15 cellular contexts compared by ENCODE assay signal in genomic region chr4:651884-652642, GRCh38. TPM values are rescaled to one million over a fixed set of nuclear protein-coding genes. Genes with fewer than 3 reads are reported as not detected.
DNase-seq lines count a peak whose midpoint lies in the region; ATAC-seq and TF ChIP-seq lines count a peak whose summit lies in the region.
"Had no signal": no experiment of that assay in that cellular context is flagged by ENCODE, and none has a peak within 500 bp of the region (broad histone marks: within the 10 kb centered on the region; RNA-seq: fewer than 3 reads in every experiment).

No MANE protein-coding gene starts in this region.

- no peak for TF ChIP-seq CTCF in heart left ventricle (IDR thresholded peaks at IDR 0.05)
- TF ChIP-seq CTCF in heart right ventricle (IDR thresholded peaks at IDR 0.05), result no peak
- TF ChIP-seq CTCF in mesothelial cell of epicardium (IDR thresholded peaks at IDR 0.05; ENCODE audit: unreplicated experiment), result no peak
- no peak for TF ChIP-seq CTCF in activated CD8-positive, alpha-beta T cell treated with anti-CD3 and anti-CD28 coated beads for 36 hours (IDR thresholded peaks at IDR 0.05)
- no peak for TF ChIP-seq CTCF in foreskin fibroblast (IDR thresholded peaks at IDR 0.05; ENCODE audit: low read depth, low read length)

- no peaks in the 10 kb centered on the region for H3K9me3 Mint-ChIP-seq in mesothelial cell of epicardium
- H3K9me3 Mint-ChIP-seq in activated CD8-positive, alpha-beta T cell treated with anti-CD3 and anti-CD28 coated beads for 36 hours, result no peaks in the 10 kb centered on the region

- H3K27me3 Mint-ChIP-seq in mesothelial cell of epicardium (ENCODE audit: low read depth), result peaks cover 2% of the 10 kb centered on the region
- H3K27me3 Mint-ChIP-seq in activated CD8-positive, alpha-beta T cell treated with anti-CD3 and anti-CD28 coated beads for 36 hours, result peaks cover 2% of the 10 kb centered on the region

- DNase-seq in heart left ventricle (peak in 3 of 5 donors; percentile 7 to 21 (median 15)), heart right ventricle (no peak), mesothelial cell of epicardium (ENCODE audit: low spot score in 2 of 2, unreplicated experiment in 2 of 2) (no peak), foreskin fibroblast (no peak), GOT3 (lab: John Stamatoyannopoulos, UW) (no peak)
- no peak for DNase-seq in activated CD8-positive, alpha-beta T cell treated with anti-CD3 and anti-CD28 coated beads for 36 hours
- DNase-seq: KBM-7, NCI-H1694, NCI-H82, Peyer's patch, SHP77 treated with DMSO at 0.1 percent for 48 hours had no signal

- WGBS in heart left ventricle, 4 donors, result 64 to 69% (median 67%) methylated on average over 24 of the region's 24 CpGs
- WGBS in heart right ventricle, 2 donors, result 66 to 69% methylated on average over 24 of the region's 24 CpGs

- H3K27ac ChIP-seq in heart left ventricle (no peak overlapping the region), heart right ventricle (no peak overlapping the region), cingulate gyrus (ENCODE audit: low read depth, low read length) (peak overlapping the region; percentile 94)
- H3K27ac ChIP-seq: Peyer's patch had no signal

- POLR2A ChIA-PET in activated CD8-positive, alpha-beta T cell treated with anti-CD3 and anti-CD28 coated beads for 36 hours (lab: Charles Lee), result no interaction called here

- H3K4me3 ChIP-seq in heart left ventricle (no peak overlapping the region), heart right ventricle (no peak overlapping the region), foreskin fibroblast (ENCODE audit: low read depth in 1 of 2, low read length in 2 of 2) (no peak overlapping the region)
- H3K4me3 ChIP-seq: GM12878, Peyer's patch had no signal

- no peak for ATAC-seq in heart left ventricle
- no peak for ATAC-seq in heart right ventricle
- ATAC-seq in activated CD8-positive, alpha-beta T cell treated with anti-CD3 and anti-CD28 coated beads for 36 hours, result no peak
- ATAC-seq: GM12878 had no signal

- H3K9me3 ChIP-seq in heart left ventricle, result no peaks in the 10 kb centered on the region
- no peaks in the 10 kb centered on the region for H3K9me3 ChIP-seq in heart right ventricle
- H3K9me3 ChIP-seq: Peyer's patch had no signal

- TF ChIP-seq POLR2A in heart left ventricle (IDR thresholded peaks at IDR 0.05), result no peak

- no peaks in the 10 kb centered on the region for H3K36me3 Mint-ChIP-seq in mesothelial cell of epicardium
- H3K36me3 Mint-ChIP-seq in activated CD8-positive, alpha-beta T cell treated with anti-CD3 and anti-CD28 coated beads for 36 hours (ENCODE audit: low read depth), result no peaks in the 10 kb centered on the region
- H3K36me3 Mint-ChIP-seq: CD14-positive monocyte had no signal

- H3K4me1 Mint-ChIP-seq in mesothelial cell of epicardium, result peaks cover 9% of the 10 kb centered on the region
- H3K4me1 Mint-ChIP-seq in activated CD8-positive, alpha-beta T cell treated with anti-CD3 and anti-CD28 coated beads for 36 hours (ENCODE audit: low read depth), result no peaks in the 10 kb centered on the region
- H3K4me1 Mint-ChIP-seq: CD14-positive monocyte had no signal

- H3K4me3 Mint-ChIP-seq in mesothelial cell of epicardium, result no peak overlapping the region
- no peak overlapping the region for H3K4me3 Mint-ChIP-seq in activated CD8-positive, alpha-beta T cell treated with anti-CD3 and anti-CD28 coated beads for 36 hours
- H3K4me3 Mint-ChIP-seq: CD14-positive monocyte had no signal

- intact Hi-C loops in heart left ventricle (cut with DNase I) (no loop called here), heart right ventricle (cut with DNase I) (no loop called here)
- intact Hi-C loops in activated CD8-positive, alpha-beta T cell treated with anti-CD3 and anti-CD28 coated beads for 36 hours (cut with micrococcal nuclease), result no loop called here

- H3K4me1 ChIP-seq in heart left ventricle (peaks cover 0 to 12% (median 0%) of the 10 kb centered on the region in 12 donors), heart right ventricle (no peaks in the 10 kb centered on the region)
- H3K4me1 ChIP-seq: Peyer's patch had no signal

- H3K27me3 ChIP-seq in heart left ventricle (peaks cover 10 to 45% (median 16%) of the 10 kb centered on the region in 9 donors), heart right ventricle (peaks cover 5 to 79% (median 47%) of the 10 kb centered on the region in 7 donors)

- H3K36me3 ChIP-seq in heart left ventricle (no peaks in the 10 kb centered on the region), heart right ventricle (no peaks in the 10 kb centered on the region)
- H3K36me3 ChIP-seq: Peyer's patch had no signal

- peak overlapping the region; percentile 39 for H3K27ac Mint-ChIP-seq in mesothelial cell of epicardium
- H3K27ac Mint-ChIP-seq in activated CD8-positive, alpha-beta T cell treated with anti-CD3 and anti-CD28 coated beads for 36 hours, result no peak overlapping the region
- H3K27ac Mint-ChIP-seq: CD14-positive monocyte had no signal

- CTCF ChIA-PET in activated CD8-positive, alpha-beta T cell treated with anti-CD3 and anti-CD28 coated beads for 36 hours (lab: Charles Lee), result interaction anchor here (1.6 kb wide), 1 partner anchor 13 kb away, joined by 3 read pairs; no protein-coding TSS in a partner anchor

RNA-seq across cellular contexts. Expression of gene ATP5ME, which starts 22.0 kb away (rescaled TPM):
- 100 to 1,000 TPM; 210 to 906 (median 800) TPM for total RNA-seq in heart left ventricle
- polyA plus RNA-seq in heart left ventricle, result 1,000 to 10,000 TPM in 1 of 2 donors, 100 to 1,000 TPM in 1; 552 to 2,413 TPM
- total RNA-seq in heart right ventricle, result 1,000 to 10,000 TPM in 5 of 10 donors, 100 to 1,000 TPM in 5; 651 to 1,196 (median 982) TPM
- 1,000 to 10,000 TPM in 1 of 2 donors, 100 to 1,000 TPM in 1; 999 to 4,239 TPM for polyA plus RNA-seq in heart right ventricle
- total RNA-seq in mesothelial cell of epicardium, result 194 to 212 TPM (median 197 TPM) in 3 replicates
- total RNA-seq in activated CD8-positive, alpha-beta T cell treated with anti-CD3 and anti-CD28 coated beads for 36 hours, result 100 to 1,000 TPM; 221 to 234 TPM

RNA-seq across cellular contexts. Expression of gene MYL5, which starts 22.3 kb away (rescaled TPM):
- 10 to 100 TPM in 2 of 9 donors, 1 to 10 TPM in 7; 1.4 to 12.9 (median 5.6) TPM for total RNA-seq in heart left ventricle
- 1 to 10 TPM; 2.0 to 4.4 TPM for polyA plus RNA-seq in heart left ventricle
- total RNA-seq in heart right ventricle, result 1 to 10 TPM; 4.0 to 7.5 (median 6.1) TPM
- 1 to 10 TPM; 3.3 to 8.1 TPM for polyA plus RNA-seq in heart right ventricle
- 25.0 to 32.1 TPM (median 32.0 TPM) in 3 replicates for total RNA-seq in mesothelial cell of epicardium
- total RNA-seq in activated CD8-positive, alpha-beta T cell treated with anti-CD3 and anti-CD28 coated beads for 36 hours, result 10 to 100 TPM; 14.7 to 17.8 TPM

RNA-seq across cellular contexts. Expression of gene PDE6B, which starts 26.7 kb away (rescaled TPM):
- 1 to 10 TPM in 8 of 9 donors, under 1 TPM in 1; 0.98 to 8.4 (median 3.6) TPM for total RNA-seq in heart left ventricle
- polyA plus RNA-seq in heart left ventricle, result 1 to 10 TPM in 1 of 2 donors, under 1 TPM in 1; 0.61 to 1.9 TPM
- 1 to 10 TPM; 1.8 to 6.2 (median 4.4) TPM for total RNA-seq in heart right ventricle
- 1 to 10 TPM in 1 of 2 donors, under 1 TPM in 1; 0.73 to 2.0 TPM for polyA plus RNA-seq in heart right ventricle
- 9.0 to 12.0 TPM (median 11.6 TPM) in 3 replicates for total RNA-seq in mesothelial cell of epicardium
- total RNA-seq in activated CD8-positive, alpha-beta T cell treated with anti-CD3 and anti-CD28 coated beads for 36 hours, result 10 to 100 TPM; 11.4 to 13.9 TPM
- total RNA-seq: NCI-H460 had no signal

RNA-seq across cellular contexts. Expression of gene SLC49A3, which starts 36.9 kb away (rescaled TPM):
- total RNA-seq in heart left ventricle, result 10 to 100 TPM in 3 of 9 donors, 1 to 10 TPM in 6; 5.6 to 20.5 (median 8.9) TPM
- 1 to 10 TPM; 5.2 to 9.8 TPM for polyA plus RNA-seq in heart left ventricle
- total RNA-seq in heart right ventricle, result 10 to 100 TPM in 9 of 10 donors, 1 to 10 TPM in 1; 9.8 to 16.9 (median 12.3) TPM
- polyA plus RNA-seq in heart right ventricle, result 10 to 100 TPM in 1 of 2 donors, 1 to 10 TPM in 1; 8.8 to 28.5 TPM
- 10.5 to 13.4 TPM (median 11.6 TPM) in 3 replicates for total RNA-seq in mesothelial cell of epicardium
- total RNA-seq in activated CD8-positive, alpha-beta T cell treated with anti-CD3 and anti-CD28 coated beads for 36 hours, result under 1 TPM in 1 of 2 experiments, not detected in 1; 0.23 TPM
- total RNA-seq: NCI-H460 had no signal

RNA-seq across cellular contexts. Expression of gene PCGF3, which starts 53.6 kb away (rescaled TPM):
- total RNA-seq in heart left ventricle, result 10 to 100 TPM; 16.2 to 45.7 (median 21.8) TPM
- 10 to 100 TPM; 24.7 to 26.6 TPM for polyA plus RNA-seq in heart left ventricle
- total RNA-seq in heart right ventricle, result 10 to 100 TPM; 17.5 to 26.1 (median 20.9) TPM
- polyA plus RNA-seq in heart right ventricle, result 10 to 100 TPM; 21.7 to 50.8 TPM
- total RNA-seq in mesothelial cell of epicardium, result 88.1 to 93.4 TPM (median 90.9 TPM) in 3 replicates
- total RNA-seq in activated CD8-positive, alpha-beta T cell treated with anti-CD3 and anti-CD28 coated beads for 36 hours, result 10 to 100 TPM; 23.9 to 25.6 TPM

Comparison
In these comparisons a context has a peak if more than half of its experiments do, and no peak if none do; other contexts are left out.
1. DNase-seq: peak in heart left ventricle (3 of 5); none in heart right ventricle (0 of 2), mesothelial cell of epicardium (0 of 2), activated CD8-positive, alpha-beta T cell treated with anti-CD3 and anti-CD28 coated beads for 36 hours (single experiment), foreskin fibroblast (0 of 2) and GOT3 (single experiment).